Comparison of ENCODE assay signal across 21 cellular contexts in the genomic region with DNA sequence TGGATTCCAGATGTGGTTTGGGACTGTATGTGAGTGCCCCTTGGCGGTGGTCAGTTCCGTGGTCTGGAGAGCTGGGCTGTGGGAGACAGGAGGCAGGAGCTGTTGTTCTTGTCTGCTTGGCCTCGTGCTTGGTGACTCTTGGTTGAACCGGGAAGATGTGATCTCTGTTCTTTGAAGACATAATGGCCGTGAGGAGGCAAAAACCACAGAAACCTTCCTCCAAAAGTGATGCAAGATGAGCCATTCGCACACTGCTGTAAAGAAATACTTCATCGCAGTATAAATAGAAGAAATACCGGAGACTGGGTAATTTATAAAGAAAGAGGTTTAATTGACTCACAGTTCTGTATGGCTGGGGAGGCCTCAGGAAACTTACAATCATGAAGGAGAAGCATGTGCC.
DNase-seq lines count a peak whose midpoint lies in the region; ATAC-seq and TF ChIP-seq lines count a peak whose summit lies in the region.
"Had no signal": no experiment of that assay in that cellular context is flagged by ENCODE, and none has a peak within 500 bp of the region (broad histone marks: within the 10 kb centered on the region; RNA-seq: fewer than 3 reads in every experiment).

No MANE protein-coding gene starts in this region.

- H3K36me3 Mint-ChIP-seq in natural killer cell, result peaks cover 6% of the 10 kb centered on the region

- no peaks in the 10 kb centered on the region for H3K27me3 Mint-ChIP-seq in natural killer cell (ENCODE audit: low read depth in 2 of 2)

- peak overlapping the region; percentile 71 for H3K4me3 Mint-ChIP-seq in natural killer cell

- no peak overlapping the region for H3K4me3 ChIP-seq in NB4 (ENCODE audit: low read depth, low read length)
- H3K4me3 ChIP-seq: adrenal gland, pancreas, tibial artery had no signal

- intact Hi-C loops in natural killer cell (cut with micrococcal nuclease), result no loop called here

- H3K4me1 Mint-ChIP-seq in natural killer cell, result peaks cover 56 to 78% of the 10 kb centered on the region in 2 donors

- ATAC-seq in natural killer cell, result peak in 2 of 3 donors; percentile 43 to 72
- no peak for ATAC-seq in HG03097 (IDR thresholded peaks at IDR 0.05; ENCODE audit: low FRiP score, unreplicated experiment)
- ATAC-seq: Panc1; pancreas; stimulated activated naive CD8-positive, alpha-beta T cell treated with anti-CD3 and anti-CD28 coated beads, Interleukin-15, Interleukin-2, amounts not matched to agents 100 U/mL and 50 U/mL, for 24 hours had no signal

- DNase-seq in EH (ENCODE audit: low read depth) (peak; percentile 54), NB4 (ENCODE audit: low read depth) (peak; percentile 49), astrocyte of the hippocampus (ENCODE audit: low read depth, low spot score) (peak; percentile 20), natural killer cell (no peak), NCI-H2081 (lab: John Stamatoyannopoulos, UW) (no peak), erythroblast (lab: John Stamatoyannopoulos, UW) (no peak), putamen (ENCODE audit: low spot score) (no peak)
- DNase-seq: activated CD4-positive, alpha-beta T cell treated with anti-CD3 and anti-CD28 coated beads, Interleukin-2, amount 50 U/mL, for 1 hour; activated CD8-positive, alpha-beta memory T cell treated with anti-CD3 and anti-CD28 coated beads, Interleukin-2, amount 50 U/mL, for 4 hours; activated gamma-delta T cell treated with Interleukin-2 at 50 U/mL for 16 hours; adrenal gland; central memory CD4-positive, alpha-beta T cell; COR-L47; effector CD4-positive, alpha-beta T cell; NCI-H1694; NCI-H82; pancreas; stimulated activated naive CD8-positive, alpha-beta T cell treated with anti-CD3 and anti-CD28 coated beads, Interleukin-15, Interleukin-2, amounts not matched to agents 100 U/mL and 50 U/mL, for 24 hours; tibial artery had no signal

- peak overlapping the region; percentile 86 to 89 for H3K27ac Mint-ChIP-seq in natural killer cell

- TF ChIP-seq POLR2A in NB4 (IDR thresholded peaks at IDR 0.05; ENCODE audit: extremely low read depth, insufficient read length) (no peak), erythroblast (IDR thresholded peaks at IDR 0.05; ENCODE audit: low read length) (no peak)

- H3K9me3 Mint-ChIP-seq in natural killer cell, result no peaks in the 10 kb centered on the region

- TF ChIP-seq CTCF in NB4 (IDR thresholded peaks at IDR 0.05; ENCODE audit: low read depth, low read length) (no peak), natural killer cell (IDR thresholded peaks at IDR 0.05) (no peak)

Comparison
In these comparisons a context has a peak if more than half of its experiments do, and no peak if none do; other contexts are left out.
1. DNase-seq: peak in EH (single experiment), NB4 (single experiment) and astrocyte of the hippocampus (single experiment); none in natural killer cell (single experiment), NCI-H2081 (0 of 2), erythroblast (0 of 2) and putamen (single experiment).